In the genomic region with DNA sequence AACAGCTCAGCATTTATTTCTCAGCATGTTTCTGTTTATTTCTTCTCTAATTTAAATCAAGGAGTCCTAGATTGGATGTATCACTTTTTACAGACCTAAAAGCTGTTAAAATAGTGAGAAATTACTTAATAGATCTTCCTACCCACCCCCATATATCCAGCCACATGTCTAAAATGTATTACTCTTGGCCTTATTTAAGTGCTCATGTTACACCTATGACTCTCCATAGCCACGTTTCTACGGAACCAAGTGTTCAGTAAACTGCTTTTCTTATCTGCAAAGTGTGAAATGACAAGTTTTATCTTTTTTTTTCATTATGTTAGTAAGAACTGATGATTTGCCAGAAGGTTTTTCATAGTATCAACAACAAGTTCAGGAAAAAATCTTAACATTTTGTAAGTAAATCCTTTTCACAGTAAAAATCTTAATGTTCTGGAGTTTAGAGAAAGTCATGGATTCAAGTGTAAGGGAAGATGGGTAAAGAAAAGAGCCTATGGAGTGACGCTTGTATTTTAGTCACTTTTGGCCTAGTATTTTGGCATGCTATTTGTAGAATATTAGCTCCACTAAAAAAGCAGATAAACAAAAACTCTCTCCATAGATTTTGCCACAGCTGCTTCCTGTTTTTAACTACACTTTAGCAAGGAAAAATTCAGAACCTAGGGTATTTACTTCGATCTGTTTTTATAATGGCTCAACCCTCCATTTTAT, we compare ENCODE assay signal across 1 cellular context.
TF ChIP-seq lines count a peak whose summit lies in the region.

No MANE protein-coding gene starts in this region.

TF ChIP-seq in K562, 482 proteins besides CTCF, POLR2A, EP300 and RAD21:
- TF ChIP-seq C11orf30 (IDR thresholded peaks at IDR 0.05; ENCODE audit: low read depth) (0 out of 2 replicates have a peak, but pooled peaks have one; percentile 11), CEBPB (tag; IDR thresholded peaks at IDR 0.05) (0 out of 2 replicates have a peak, but pooled peaks have one; percentile 6), L3MBTL2 (IDR thresholded peaks at IDR 0.05) (0 out of 2 replicates have a peak, but pooled peaks have one; percentile 19), U2AF2 (optimal IDR thresholded peaks at IDR 0.05; ENCODE audit: low read depth, low read length) (no peak)
